In genomic region chr2:190470256-190470826, GRCh38 we compare ENCODE assay signal across 12 cellular contexts.
A peak's percentile ranks its signal among the peaks of the same experiment; 100 is the strongest.
DNase-seq lines count a peak whose midpoint lies in the region; ATAC-seq, FAIRE-seq and TF ChIP-seq lines count a peak whose summit lies in the region.
"Had no signal": no experiment of that assay in that cellular context is flagged by ENCODE, and none has a peak within 500 bp of the region (broad histone marks: within the 10 kb centered on the region; RNA-seq: fewer than 3 reads in every experiment).

No MANE protein-coding gene starts in this region.

- TF ChIP-seq EP300 in K562 (IDR thresholded peaks at IDR 0.05; ENCODE audit: low read length), result no peak

- WGBS in K562 (ENCODE audit: insufficient coverage, low coverage, missing lambda C conversion rate), result 73% methylated on average over 5 of the region's 5 CpGs

- TF ChIP-seq CTCF in K562 (IDR thresholded peaks at IDR 0.05 in 2 of 3, conservative IDR thresholded peaks at IDR 0.05 in 1 of 3; ENCODE audit: insufficient read depth in 2 of 3, low read depth in 1 of 3, low read length in 3 of 3) (no peak), type B pancreatic cell (conservative IDR thresholded peaks at IDR 0.05) (no peak)

- H3K4me3 ChIP-seq in K562, result no peak overlapping the region
- H3K4me3 ChIP-seq in naive thymus-derived CD4-positive, alpha-beta T cell (ENCODE audit: low read length), result no peak overlapping the region
- H3K4me3 ChIP-seq in effector memory CD4-positive, alpha-beta T cell (ENCODE audit: insufficient read depth, low read depth, low read length, poor library complexity, severe bottlenecking), result no peak overlapping the region

- intact Hi-C loops in K562 (cut with micrococcal nuclease), result no loop called here
- intact Hi-C loops in naive thymus-derived CD4-positive, alpha-beta T cell (cut with micrococcal nuclease), result no loop called here

- CTCF ChIA-PET in K562 (lab: Yijun Ruan, JAX; ENCODE audit: low intra/inter-chr PET ratio), result no interaction called here
- CTCF ChIA-PET in naive thymus-derived CD4-positive, alpha-beta T cell (lab: Charles Lee), result interaction anchor here (0.6 kb wide), 1 partner anchor 10 kb away, joined by 3 read pairs; no protein-coding TSS in a partner anchor

- H3K9me3 ChIP-seq in K562 (replicated peaks; ENCODE audit: control insufficient read depth, insufficient read depth, low read depth, low read length), result peaks cover 3% of the 10 kb centered on the region; the same call in 1 of the 2 replicates
- H3K9me3 ChIP-seq in naive thymus-derived CD4-positive, alpha-beta T cell (ENCODE audit: control insufficient read depth in 2 of 3, low read length in 3 of 3), result no peaks in the 10 kb centered on the region
- no peaks in the 10 kb centered on the region for H3K9me3 ChIP-seq in effector memory CD4-positive, alpha-beta T cell (ENCODE audit: control insufficient read depth, low read length)

- peaks cover 22% of the 10 kb centered on the region for H3K36me3 Mint-ChIP-seq in activated naive CD8-positive, alpha-beta T cell
- peaks cover 66% of the 10 kb centered on the region for H3K36me3 Mint-ChIP-seq in activated naive CD8-positive, alpha-beta T cell treated with anti-CD3 and anti-CD28 coated beads for 36 hours
- peaks cover 7% of the 10 kb centered on the region for H3K36me3 Mint-ChIP-seq in type B pancreatic cell
- H3K36me3 Mint-ChIP-seq in naive thymus-derived CD4-positive, alpha-beta T cell, result peaks cover 6 to 62% (median 19%) of the 10 kb centered on the region in 5 donors

- no peak for TF ChIP-seq POLR2A in K562 (conservative IDR thresholded peaks at IDR 0.05)

- no peaks in the 10 kb centered on the region for H3K9me3 Mint-ChIP-seq in activated naive CD8-positive, alpha-beta T cell (ENCODE audit: low read depth)
- H3K9me3 Mint-ChIP-seq in activated naive CD8-positive, alpha-beta T cell treated with anti-CD3 and anti-CD28 coated beads for 36 hours, result peaks cover 13% of the 10 kb centered on the region
- H3K9me3 Mint-ChIP-seq in type B pancreatic cell, result peaks cover 5% of the 10 kb centered on the region
- H3K9me3 Mint-ChIP-seq in naive thymus-derived CD4-positive, alpha-beta T cell, result peaks cover 0 to 12% (median 0%) of the 10 kb centered on the region in 11 donors

- BruUV-seq in K562 (replicated peaks; lab: Mats Ljungman, UMichigan), result no TSS peak

- H3K4me1 Mint-ChIP-seq in activated naive CD8-positive, alpha-beta T cell (ENCODE audit: low read depth), result peaks cover 49% of the 10 kb centered on the region
- H3K4me1 Mint-ChIP-seq in activated naive CD8-positive, alpha-beta T cell treated with anti-CD3 and anti-CD28 coated beads for 36 hours, result peaks cover 42% of the 10 kb centered on the region
- H3K4me1 Mint-ChIP-seq in type B pancreatic cell (ENCODE audit: unreplicated experiment), result peaks cover 32% of the 10 kb centered on the region
- peaks cover 15 to 58% (median 47%) of the 10 kb centered on the region in 7 donors for H3K4me1 Mint-ChIP-seq in naive thymus-derived CD4-positive, alpha-beta T cell

- peak overlapping the region; percentile 59 for H3K27ac Mint-ChIP-seq in activated naive CD8-positive, alpha-beta T cell
- H3K27ac Mint-ChIP-seq in activated naive CD8-positive, alpha-beta T cell treated with anti-CD3 and anti-CD28 coated beads for 36 hours, result no peak overlapping the region
- H3K27ac Mint-ChIP-seq in type B pancreatic cell, result peak overlapping the region; percentile 61
- H3K27ac Mint-ChIP-seq in naive thymus-derived CD4-positive, alpha-beta T cell, result peak overlapping the region in 4 of 9 donors; percentile 9 to 68 (median 44)
- H3K27ac Mint-ChIP-seq: WTC11 had no signal

- H3K9ac ChIP-seq in K562 (ENCODE audit: insufficient read depth in 1 of 2, low read depth in 2 of 2, low read length in 2 of 2), result no peak overlapping the region

- no peak for ATAC-seq in K562
- ATAC-seq in naive thymus-derived CD4-positive, alpha-beta T cell, result no peak
- ATAC-seq: WTC11 had no signal

- no peaks in the 10 kb centered on the region for H3K27me3 Mint-ChIP-seq in activated naive CD8-positive, alpha-beta T cell
- no peaks in the 10 kb centered on the region for H3K27me3 Mint-ChIP-seq in activated naive CD8-positive, alpha-beta T cell treated with anti-CD3 and anti-CD28 coated beads for 36 hours
- H3K27me3 Mint-ChIP-seq in type B pancreatic cell, result no peaks in the 10 kb centered on the region
- H3K27me3 Mint-ChIP-seq in naive thymus-derived CD4-positive, alpha-beta T cell, result no peaks in the 10 kb centered on the region

- no peak for DNase-seq in activated naive CD8-positive, alpha-beta T cell treated with anti-CD3 and anti-CD28 coated beads for 36 hours
- DNase-seq in K562 (ENCODE audit: extremely low read depth in 1 of 4, low spot score in 3 of 4) (no peak), lung microvascular endothelial cell (ENCODE audit: low read depth in 2 of 2) (peak; percentile 53 to 60), type B pancreatic cell (ENCODE audit: extremely low spot score, unreplicated experiment) (no peak), ureter (ENCODE audit: low spot score) (no peak)
- no peak for DNase-seq in naive thymus-derived CD4-positive, alpha-beta T cell
- no peak for DNase-seq in effector memory CD4-positive, alpha-beta T cell
- DNase-seq: activated CD8-positive, alpha-beta memory T cell treated with anti-CD3 and anti-CD28 coated beads, Interleukin-2, amount 50 U/mL, for 4 hours; amygdala had no signal

- H3K4me2 ChIP-seq in K562 (ENCODE audit: insufficient read depth, low read length), result no peak overlapping the region

- no peak overlapping the region for H3K4me3 Mint-ChIP-seq in activated naive CD8-positive, alpha-beta T cell
- no peak overlapping the region for H3K4me3 Mint-ChIP-seq in activated naive CD8-positive, alpha-beta T cell treated with anti-CD3 and anti-CD28 coated beads for 36 hours
- H3K4me3 Mint-ChIP-seq in type B pancreatic cell, result no peak overlapping the region
- H3K4me3 Mint-ChIP-seq in naive thymus-derived CD4-positive, alpha-beta T cell, result no peak overlapping the region
- H3K4me3 Mint-ChIP-seq: WTC11 had no signal

- no peaks in the 10 kb centered on the region for H3K27me3 ChIP-seq in K562 (ENCODE audit: control insufficient read depth in 2 of 2, insufficient read depth in 2 of 2, low read length in 2 of 2)
- H3K27me3 ChIP-seq in naive thymus-derived CD4-positive, alpha-beta T cell (ENCODE audit: control insufficient read depth in 2 of 2, insufficient read depth in 2 of 2, low read length in 2 of 2), result no peaks in the 10 kb centered on the region
- no peaks in the 10 kb centered on the region for H3K27me3 ChIP-seq in effector memory CD4-positive, alpha-beta T cell (replicated peaks; ENCODE audit: control insufficient read depth, insufficient read depth, low read length, poor library complexity, severe bottlenecking)

- H4K20me1 ChIP-seq in K562 (replicated peaks; ENCODE audit: control insufficient read depth, insufficient read depth, low read length), result no peaks in the 10 kb centered on the region

- TF ChIP-seq RAD21 in K562 (CRISPR knock-in tag; conservative IDR thresholded peaks at IDR 0.05 in 1 of 2, IDR thresholded peaks at IDR 0.05 in 1 of 2), result no peak

- FAIRE-seq in K562 (lab: Jason Lieb, UNC), result no peak
- FAIRE-seq: urothelium cell line had no signal

- no peak overlapping the region for H2AFZ ChIP-seq in K562 (ENCODE audit: low read depth, low read length)

- POLR2A ChIA-PET in K562 (lab: Yijun Ruan, JAX), result interaction anchor here (0.5 to 1.7 kb wide), 4 partner anchors 10 to 64 kb away, joined by 3 to 9 read pairs (median 4); partner anchors contain the start of gene NEMP2
- POLR2A ChIA-PET in naive thymus-derived CD4-positive, alpha-beta T cell (lab: Charles Lee), result interaction anchor here (0.6 to 1.6 kb wide), 2 partner anchors 12 to 542 kb away, joined by 3 to 4 read pairs; no protein-coding TSS in a partner anchor

- H3K9me1 ChIP-seq in K562 (ENCODE audit: control insufficient read depth, insufficient read depth, low read length), result no peaks in the 10 kb centered on the region

- no peaks in the 10 kb centered on the region; the same call in 2 of the 3 replicates for H3K79me2 ChIP-seq in K562 (ENCODE audit: control insufficient read depth, insufficient read depth, low read length)

- H3K27ac ChIP-seq in K562 (ENCODE audit: extremely low read depth, low read depth, low read length), result peak overlapping the region; percentile 4; the same call in 1 of the 3 replicates
- no peak overlapping the region for H3K27ac ChIP-seq in naive thymus-derived CD4-positive, alpha-beta T cell (ENCODE audit: low read depth, low read length)
- no peak overlapping the region for H3K27ac ChIP-seq in effector memory CD4-positive, alpha-beta T cell (ENCODE audit: insufficient read depth, low read length, poor library complexity, severe bottlenecking)

- in situ Hi-C loops in K562 (cut with MboI), result no loop called here

- no peaks in the 10 kb centered on the region for H3K36me3 ChIP-seq in K562 (ENCODE audit: control insufficient read depth, insufficient read depth, low read length)
- peaks cover 0 to 8% (median 4%) of the 10 kb centered on the region in 3 experiments for H3K36me3 ChIP-seq in naive thymus-derived CD4-positive, alpha-beta T cell (ENCODE audit: control insufficient read depth in 2 of 3, insufficient read depth in 3 of 3, low read length in 3 of 3)
- peaks cover 3% of the 10 kb centered on the region for H3K36me3 ChIP-seq in effector memory CD4-positive, alpha-beta T cell (ENCODE audit: control insufficient read depth, insufficient read depth, low read length)

- H3K4me1 ChIP-seq in K562 (replicated peaks in 1 of 2; ENCODE audit: control insufficient read depth in 2 of 2, insufficient read depth in 2 of 2, low read length in 2 of 2), result peaks cover 16 to 37% of the 10 kb centered on the region in 2 experiments
- H3K4me1 ChIP-seq in naive thymus-derived CD4-positive, alpha-beta T cell (ENCODE audit: control insufficient read depth in 2 of 2, insufficient read depth in 2 of 2, low read length in 2 of 2), result peaks cover 7 to 23% of the 10 kb centered on the region in 2 donors
- no peaks in the 10 kb centered on the region for H3K4me1 ChIP-seq in effector memory CD4-positive, alpha-beta T cell (ENCODE audit: control insufficient read depth, insufficient read depth, low read length, poor library complexity, severe bottlenecking)

TF ChIP-seq in K562, 482 proteins besides CTCF, POLR2A, EP300 and RAD21 (continues in another document):
- TF ChIP-seq TBP (optimal IDR thresholded peaks at IDR 0.05; ENCODE audit: low read depth, low read length) (no peak), E2F5 (CRISPR knock-in tag; IDR thresholded peaks at IDR 0.05) (no peak), DNMT1 (IDR thresholded peaks at IDR 0.05) (no peak), ILK (tag; IDR thresholded peaks at IDR 0.05; ENCODE audit: borderline replicate concordance, low read depth) (no peak)

Comparison
In these comparisons a context has a peak if more than half of its experiments do, and no peak if none do; other contexts are left out.
1. DNase-seq: peak in lung microvascular endothelial cell (2 of 2); none in activated naive CD8-positive, alpha-beta T cell treated with anti-CD3 and anti-CD28 coated beads for 36 hours (single experiment), K562 (0 of 4), type B pancreatic cell (single experiment), naive thymus-derived CD4-positive, alpha-beta T cell (0 of 9), effector memory CD4-positive, alpha-beta T cell (0 of 3) and ureter (single experiment).